ENCODE assay signal across 19 cellular contexts in the genomic region with DNA sequence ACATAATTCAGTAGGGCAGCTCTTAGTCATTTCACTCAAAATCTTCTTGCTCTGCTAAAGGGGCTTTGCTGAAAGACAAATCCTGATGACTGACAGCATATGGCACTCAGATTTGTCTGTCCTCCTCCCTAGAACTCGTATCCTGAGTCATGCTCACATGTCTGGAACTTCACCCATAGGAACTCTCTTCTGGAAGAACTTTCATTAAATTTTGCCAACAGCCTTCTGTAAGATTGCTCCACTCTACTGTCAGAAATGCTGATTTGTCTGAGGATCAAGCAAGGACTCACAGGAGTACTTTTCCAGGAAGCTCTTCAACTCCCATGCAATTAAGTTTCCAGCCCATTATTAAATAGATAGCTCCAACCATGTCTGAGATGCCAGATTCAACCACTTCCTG. TPM values are rescaled to one million over a fixed set of nuclear protein-coding genes. Genes with fewer than 3 reads are reported as not detected.
DNase-seq lines count a peak whose midpoint lies in the region; TF ChIP-seq lines count a peak whose summit lies in the region.
"Had no signal": no experiment of that assay in that cellular context is flagged by ENCODE, and none has a peak within 500 bp of the region (broad histone marks: within the 10 kb centered on the region; RNA-seq: fewer than 3 reads in every experiment).

No MANE protein-coding gene starts in this region.

- no peak overlapping the region for H3K4me3 ChIP-seq in breast epithelium
- H3K4me3 ChIP-seq in mammary epithelial cell (replicated peaks in 1 of 3; ENCODE audit: insufficient read depth in 1 of 3, low read depth in 2 of 3, low read length in 3 of 3) = no peak overlapping the region
- H3K4me3 ChIP-seq: thyroid gland had no signal

- no peaks in the 10 kb centered on the region for H3K27me3 Mint-ChIP-seq in MCF 10A (ENCODE audit: insufficient read depth, unreplicated experiment)

- no peak overlapping the region for H3K4me2 ChIP-seq in mammary epithelial cell (ENCODE audit: insufficient read depth, low read depth, low read length)

- no peak overlapping the region for H3K27ac ChIP-seq in breast epithelium
- no peak overlapping the region for H3K27ac ChIP-seq in mammary epithelial cell (ENCODE audit: insufficient read depth, low read depth, low read length)
- H3K27ac ChIP-seq: neutrophil, thyroid gland had no signal

- H3K36me3 ChIP-seq in breast epithelium = no peaks in the 10 kb centered on the region
- H3K36me3 ChIP-seq in mammary epithelial cell (ENCODE audit: insufficient read depth, low read length) = no peaks in the 10 kb centered on the region
- H3K36me3 ChIP-seq: neutrophil, thyroid gland had no signal

- H3K9me3 Mint-ChIP-seq in MCF 10A (ENCODE audit: unreplicated experiment) = no peaks in the 10 kb centered on the region
- H3K9me3 Mint-ChIP-seq: CD4-positive, alpha-beta memory T cell; H9; T-helper 2 cell treated with Interferon-gamma antibody and Interleukin-4, amounts not matched to agents 5 μg/mL and 100 μg/mL, for 36 hours had no signal

- H3K36me3 Mint-ChIP-seq in MCF 10A (ENCODE audit: insufficient read depth, unreplicated experiment) = no peaks in the 10 kb centered on the region
- H3K36me3 Mint-ChIP-seq: brain; CD4-positive, alpha-beta memory T cell had no signal

- DNase-seq in MCF 10A (ENCODE audit: unreplicated experiment) (peak; percentile 25), breast epithelium (ENCODE audit: low spot score in 2 of 2) (no peak), mammary epithelial cell (peak; percentile 23), kidney tubule cell (ENCODE audit: low spot score) (peak; percentile 39), nucleus accumbens (lab: John Stamatoyannopoulos, UW) (no peak), HuH-7.5 (ENCODE audit: low spot score) (no peak), G401 (ENCODE audit: low spot score) (no peak), NCI-H1436 (lab: John Stamatoyannopoulos, UW) (no peak)
- DNase-seq: activated CD8-positive, alpha-beta memory T cell treated with anti-CD3 and anti-CD28 coated beads, Interleukin-2, amount 50 U/mL, for 48 hours; activated naive CD4-positive, alpha-beta T cell; CD4-positive, alpha-beta memory T cell; DMS79 treated with DMSO at 0.1 percent for 48 hours; H9; NK-92 treated with Interleukin-12 subunit alpha and Interleukin-12 subunit beta, amount 100 ng/mL, for 24 hours; small intestine; thyroid gland had no signal

- POLR2A ChIA-PET in MCF 10A (lab: Yijun Ruan, JAX) = interaction anchor here (0.6 to 1.3 kb wide), 4 partner anchors 10 to 15 kb away, joined by 3 to 8 read pairs (median 3); no protein-coding TSS in a partner anchor

- dilution Hi-C loops in mammary epithelial cell (cut with HindIII; ENCODE audit: low sequenced_read_pairs) = no loop called here

- H3K27me3 ChIP-seq in breast epithelium = no peaks in the 10 kb centered on the region
- H3K27me3 ChIP-seq in mammary epithelial cell (ENCODE audit: insufficient read depth, low read length) = no peaks in the 10 kb centered on the region
- H3K27me3 ChIP-seq: thyroid gland had no signal

- BruUV-seq in MCF 10A (replicated peaks; lab: Mats Ljungman, UMichigan) (no TSS peak), mammary epithelial cell (replicated peaks; lab: Mats Ljungman, UMichigan) (no TSS peak)

- H3K27ac Mint-ChIP-seq in MCF 10A (ENCODE audit: low read depth, unreplicated experiment) = peak overlapping the region; percentile 13
- H3K27ac Mint-ChIP-seq: brain; CD4-positive, alpha-beta memory T cell; H9; T-helper 2 cell treated with Interferon-gamma antibody and Interleukin-4, amounts not matched to agents 5 μg/mL and 100 μg/mL, for 36 hours had no signal

- intact Hi-C loops in MCF 10A (cut with micrococcal nuclease) (loop anchor here (5.0 kb wide), 1 partner anchor 62 kb away; a partner anchor contains a TSS), breast epithelium (cut with DNase I; ENCODE audit: low total_unique reads) (no loop called here), mammary epithelial cell (cut with micrococcal nuclease) (no loop called here)

- peak overlapping the region; percentile 53 for H2AFZ ChIP-seq in mammary epithelial cell (ENCODE audit: low read depth, low read length)

- no peak overlapping the region for H3K4me3 Mint-ChIP-seq in MCF 10A (ENCODE audit: unreplicated experiment)
- H3K4me3 Mint-ChIP-seq: brain; CD4-positive, alpha-beta memory T cell; H9; T-helper 2 cell treated with Interferon-gamma antibody and Interleukin-4, amounts not matched to agents 5 μg/mL and 100 μg/mL, for 36 hours had no signal

- H3K4me1 ChIP-seq in breast epithelium (no peaks in the 10 kb centered on the region), mammary epithelial cell (ENCODE audit: insufficient read depth, low read length) (no peaks in the 10 kb centered on the region)
- H3K4me1 ChIP-seq: thyroid gland had no signal

- no peak overlapping the region for H3K9ac ChIP-seq in mammary epithelial cell (ENCODE audit: insufficient read depth, low read length)

- H4K20me1 ChIP-seq in mammary epithelial cell (ENCODE audit: insufficient read depth, low read length) = no peaks in the 10 kb centered on the region

- CTCF ChIA-PET in MCF 10A (lab: Yijun Ruan, JAX) = interaction anchor here (0.5 to 4.2 kb wide), 5 partner anchors 8 to 76 kb away, joined by 3 to 34 read pairs (median 3); no protein-coding TSS in a partner anchor
- CTCF ChIA-PET in mammary epithelial cell (lab: Charles Lee; ENCODE audit: low non-redundant PET) = no interaction called here

- no peaks in the 10 kb centered on the region for H3K79me2 ChIP-seq in mammary epithelial cell (ENCODE audit: insufficient read depth, low read length)

- no peak for TF ChIP-seq CTCF in MCF 10A (IDR thresholded peaks at IDR 0.05; ENCODE audit: unreplicated experiment)
- no peak for TF ChIP-seq CTCF in breast epithelium (IDR thresholded peaks at IDR 0.05)
- no peak for TF ChIP-seq CTCF in mammary epithelial cell (conservative IDR thresholded peaks at IDR 0.05 in 1 of 2, IDR thresholded peaks at IDR 0.05 in 1 of 2; ENCODE audit: extremely low read depth in 1 of 2, insufficient read depth in 1 of 2, low read depth in 1 of 2, low read length in 2 of 2)

- H3K4me1 Mint-ChIP-seq in MCF 10A (ENCODE audit: insufficient read depth, unreplicated experiment) = peaks cover 10% of the 10 kb centered on the region
- H3K4me1 Mint-ChIP-seq: brain; CD4-positive, alpha-beta memory T cell; H9 had no signal

- in situ Hi-C loops in mammary epithelial cell (cut with MboI; ENCODE audit: low sequenced_read_pairs in 2 of 2) (no loop called here), G401 (cut with HindIII; ENCODE audit: low sequenced_read_pairs) (no loop called here)

- TF ChIP-seq POLR2A in breast epithelium (IDR thresholded peaks at IDR 0.05) = no peak

- WGBS in mammary epithelial cell (ENCODE audit: low coverage, missing lambda C conversion rate) = 13% methylated on average over 1 of the region's 1 CpG

- no peaks in the 10 kb centered on the region for H3K9me3 ChIP-seq in breast epithelium
- no peaks in the 10 kb centered on the region for H3K9me3 ChIP-seq in mammary epithelial cell (replicated peaks; ENCODE audit: insufficient read depth, low read length)
- H3K9me3 ChIP-seq: neutrophil, thyroid gland had no signal

RNA-seq across cellular contexts. Expression of a gene that starts 59.8 kb away (rescaled TPM):
- total RNA-seq in MCF 10A (2022) = 94.9 and 120 TPM in 2 replicates
- 100 to 1,000 TPM in 1 of 3 donors, 10 to 100 TPM in 2; 75.7 to 102 (median 79.8) TPM for total RNA-seq in breast epithelium
- 10 to 100 TPM; 42.0 to 64.9 TPM for total RNA-seq in mammary epithelial cell
- 32.7 TPM for polyA plus RNA-seq in mammary epithelial cell
- 24.5 TPM for polyA minus RNA-seq in mammary epithelial cell
- 77.4 and 89.8 TPM in 2 replicates for total RNA-seq in G401 (2014; rRNA removed; shearing (Covaris generic))

Comparison
In these comparisons a context has a peak if more than half of its experiments do, and no peak if none do; other contexts are left out.
1. DNase-seq: peak in MCF 10A (single experiment), mammary epithelial cell (single experiment) and kidney tubule cell (single experiment); none in breast epithelium (0 of 2), nucleus accumbens (0 of 56), HuH-7.5 (single experiment), G401 (single experiment) and NCI-H1436 (single experiment).